ENCODE assay signal across 29 cellular contexts in genomic region chr1:239826209-239826608, GRCh38.
"Had no signal": no experiment of that assay in that cellular context is flagged by ENCODE, and none has a peak within 500 bp of the region (broad histone marks: within the 10 kb centered on the region; RNA-seq: fewer than 3 reads in every experiment).

No MANE protein-coding gene starts in this region.

- H3K4me2 ChIP-seq: neural progenitor cell, smooth muscle cell had no signal

- H3K36me3 Mint-ChIP-seq: natural killer cell; neural progenitor cell; stimulated activated naive B cell treated with anti-CD40 and anti-IgM and Interleukin-4, amounts not matched to agents 10 μg/mL and 1 μg/mL and 100 μg/mL, for 72 hours had no signal

- H3K36me3 ChIP-seq: neural progenitor cell, ovary, spleen, stomach, thoracic aorta, thyroid gland, tibial nerve, upper lobe of left lung, vagina had no signal

- H3K27me3 ChIP-seq: neural progenitor cell, ovary, spleen, stomach, thyroid gland, tibial nerve, upper lobe of left lung, vagina had no signal

- H3K9me3 ChIP-seq: ovary, psoas muscle, spleen, stomach, thoracic aorta, thyroid gland, tibial nerve, upper lobe of left lung, vagina had no signal

- H3K9me3 Mint-ChIP-seq: natural killer cell; nephron; neural progenitor cell; stimulated activated naive B cell treated with anti-CD40 and anti-IgM and Interleukin-4, amounts not matched to agents 10 μg/mL and 1 μg/mL and 100 μg/mL, for 72 hours; stimulated activated naive CD8-positive, alpha-beta T cell treated with anti-CD3 and anti-CD28 coated beads, Interleukin-15, Interleukin-2, amounts not matched to agents 100 ng/mL and 50 ng/mL, for 24 hours had no signal

- H3K4me1 ChIP-seq: neural progenitor cell, parathyroid adenoma, psoas muscle, spleen, stomach, thyroid gland, tibial nerve, vagina had no signal

- H3K27ac Mint-ChIP-seq: natural killer cell; nephron; neural progenitor cell; progenitor cell of endocrine pancreas; stimulated activated naive B cell treated with anti-CD40 and anti-IgM and Interleukin-4, amounts not matched to agents 10 μg/mL and 1 μg/mL and 100 μg/mL, for 72 hours; stimulated activated naive CD8-positive, alpha-beta T cell treated with anti-CD3 and anti-CD28 coated beads, Interleukin-15, Interleukin-2, amounts not matched to agents 100 ng/mL and 50 ng/mL, for 24 hours had no signal

- H3K27ac ChIP-seq: neural progenitor cell, ovary, parathyroid adenoma, psoas muscle, skin epidermis, spleen, stomach, thoracic aorta, thyroid gland, tibial nerve, upper lobe of left lung, vagina had no signal

- H3K9ac ChIP-seq: neural progenitor cell, parathyroid adenoma had no signal

- DNase-seq: natural killer cell; occipital lobe; ovary; posterior cingulate gyrus; psoas muscle; right cardiac atrium; spleen; stimulated activated CD4-positive, alpha-beta T cell treated with anti-CD3 and anti-CD28 coated beads, Interleukin-12 subunit alpha, Interleukin-12 subunit beta, amount 100 ng/mL, for 4 hours; stimulated activated CD4-positive, alpha-beta T cell treated with anti-CD3 and anti-CD28 coated beads, Interleukin-1b, Interleukin-23, amount 100 ng/mL, for 48 hours; stimulated activated CD4-positive, alpha-beta T cell treated with anti-CD3 and anti-CD28 coated beads, Interleukin-4, amount 100 ng/mL, for 1 hour; stimulated activated CD4-positive, alpha-beta T cell treated with anti-CD3 and anti-CD28 coated beads, Interleukin-4, amount 100 ng/mL, for 4 hours; stimulated activated CD8-positive, alpha-beta memory T cell treated with anti-CD3 and anti-CD28 coated beads, Interleukin-4, amount 100 ng/mL, for 48 hours; stimulated activated naive B cell treated with anti-CD40 and anti-IgM and Interleukin-4, amounts not matched to agents 10 μg/mL and 1 μg/mL and 100 μg/mL, for 72 hours; stimulated activated naive CD4-positive, alpha-beta T cell treated with Interleukin-2 at 50 U/mL for 16 hours; stomach; thyroid gland; trophoblast cell; upper lobe of left lung had no signal

- H3K27me3 Mint-ChIP-seq: progenitor cell of endocrine pancreas; stimulated activated naive B cell treated with anti-CD40 and anti-IgM and Interleukin-4, amounts not matched to agents 10 μg/mL and 1 μg/mL and 100 μg/mL, for 72 hours; stimulated activated naive CD8-positive, alpha-beta T cell treated with anti-CD3 and anti-CD28 coated beads, Interleukin-15, Interleukin-2, amounts not matched to agents 100 ng/mL and 50 ng/mL, for 24 hours had no signal

- H3K4me3 Mint-ChIP-seq: natural killer cell; nephron; neural progenitor cell; stimulated activated naive B cell treated with anti-CD40 and anti-IgM and Interleukin-4, amounts not matched to agents 10 μg/mL and 1 μg/mL and 100 μg/mL, for 72 hours; stimulated activated naive CD8-positive, alpha-beta T cell treated with anti-CD3 and anti-CD28 coated beads, Interleukin-15, Interleukin-2, amounts not matched to agents 100 ng/mL and 50 ng/mL, for 24 hours had no signal

- ATAC-seq: natural killer cell; psoas muscle; right cardiac atrium; sciatic nerve; stimulated activated naive B cell treated with anti-CD40 and anti-IgM and Interleukin-4, amounts not matched to agents 10 μg/mL and 1 μg/mL and 100 μg/mL, for 72 hours had no signal

- H2AFZ ChIP-seq: neural progenitor cell, parathyroid adenoma had no signal

- H3K79me2 ChIP-seq: parathyroid adenoma had no signal

- H3K4me3 ChIP-seq: neural progenitor cell, ovary, psoas muscle, skin epidermis, smooth muscle cell, spleen, stomach, thoracic aorta, thyroid gland, tibial nerve, upper lobe of left lung, vagina had no signal

- H3K4me1 Mint-ChIP-seq: natural killer cell; nephron; stimulated activated naive B cell treated with anti-CD40 and anti-IgM and Interleukin-4, amounts not matched to agents 10 μg/mL and 1 μg/mL and 100 μg/mL, for 72 hours had no signal
